Comparison of ENCODE assay signal across 10 cellular contexts in genomic region chr15:90553248-90553745, GRCh38. TPM values are rescaled to one million over a fixed set of nuclear protein-coding genes. Genes with fewer than 3 reads are reported as not detected.
DNase-seq lines count a peak whose midpoint lies in the region; ATAC-seq and TF ChIP-seq lines count a peak whose summit lies in the region.
"Had no signal": no experiment of that assay in that cellular context is flagged by ENCODE, and none has a peak within 500 bp of the region (broad histone marks: within the 10 kb centered on the region; RNA-seq: fewer than 3 reads in every experiment).

No MANE protein-coding gene starts in this region.

- peak overlapping the region; percentile 54 for H3K4me2 ChIP-seq in SK-N-SH

- TF ChIP-seq CTCF in SK-N-SH (IDR thresholded peaks at IDR 0.05), result no peak
- no peak for TF ChIP-seq CTCF in gastroesophageal sphincter (IDR thresholded peaks at IDR 0.05)
- TF ChIP-seq CTCF in gastrocnemius medialis (IDR thresholded peaks at IDR 0.05 in 4 of 5, conservative IDR thresholded peaks at IDR 0.05 in 1 of 5), result no peak

- peaks cover 48% of the 10 kb centered on the region for H3F3A ChIP-seq in SK-N-SH (replicated peaks; ENCODE audit: insufficient read depth)

- intact Hi-C loops in gastrocnemius medialis (cut with DNase I; ENCODE audit: low total_unique reads), result loop anchor here (5.0 kb wide), 1 partner anchor 64 kb away; no protein-coding TSS in a partner anchor
- intact Hi-C loops in posterior vena cava (cut with DNase I), result no loop called here

- WGBS in SK-N-SH (ENCODE audit: low lambda C conversion rate), result 29% methylated on average over 7 of the region's 7 CpGs
- WGBS in gastroesophageal sphincter (ENCODE audit: low coverage in 1 of 2), 2 donors, result 11 to 20% methylated on average over 7 of the region's 7 CpGs

- H2AFZ ChIP-seq in SK-N-SH (ENCODE audit: low read depth), result no peak overlapping the region

- H3K27me3 ChIP-seq in SK-N-SH (ENCODE audit: insufficient read depth) (no peaks in the 10 kb centered on the region), gastroesophageal sphincter (no peaks in the 10 kb centered on the region), gastrocnemius medialis (no peaks in the 10 kb centered on the region)

- H3K9me3 ChIP-seq in SK-N-SH, result no peaks in the 10 kb centered on the region
- no peaks in the 10 kb centered on the region for H3K9me3 ChIP-seq in gastroesophageal sphincter
- H3K9me3 ChIP-seq in gastrocnemius medialis, result no peaks in the 10 kb centered on the region

- no peaks in the 10 kb centered on the region for H3K9me2 ChIP-seq in SK-N-SH

- no peaks in the 10 kb centered on the region for H4K20me1 ChIP-seq in SK-N-SH (ENCODE audit: insufficient read depth)

- ATAC-seq in gastroesophageal sphincter (peak; percentile 77), gastrocnemius medialis (peak; percentile 66 to 77), GM18867 (IDR thresholded peaks at IDR 0.05; ENCODE audit: unreplicated experiment) (no peak)

- H3K79me2 ChIP-seq in SK-N-SH (ENCODE audit: insufficient read depth), result peaks cover 60% of the 10 kb centered on the region

- peak overlapping the region; percentile 69 for H3K9ac ChIP-seq in SK-N-SH

- in situ Hi-C loops in gastrocnemius medialis (cut with MboI; ENCODE audit: low sequenced_read_pairs in 4 of 4), result no loop called here

- no peak for TF ChIP-seq EP300 in SK-N-SH (IDR thresholded peaks at IDR 0.05; ENCODE audit: borderline replicate concordance in 1 of 2, low read depth in 1 of 2, low read length in 1 of 2)
- no peak for TF ChIP-seq EP300 in gastroesophageal sphincter (IDR thresholded peaks at IDR 0.05)

- H3K27ac ChIP-seq in SK-N-SH (ENCODE audit: low read depth in 2 of 2, low read length in 1 of 2) (peak overlapping the region; percentile 79 to 98; a peak in 3 of 4 replicates), gastroesophageal sphincter (peak overlapping the region; percentile 68 to 81 (median 72)), gastrocnemius medialis (peak overlapping the region; percentile 64 to 78 (median 70))
- H3K27ac ChIP-seq: epithelial cell of prostate had no signal

- DNase-seq in AG20443 (ENCODE audit: low spot score) (peak; percentile 68), SK-N-SH (no peak), gastrocnemius medialis (no peak), kidney tubule cell (ENCODE audit: low spot score) (no peak), posterior vena cava (ENCODE audit: low spot score) (no peak)
- no peak for DNase-seq in activated CD4-positive, alpha-beta T cell treated with anti-CD3 and anti-CD28 coated beads, Interleukin-2, amount 50 U/mL, for 4 hours
- DNase-seq: naive B cell had no signal

- H3K4me3 ChIP-seq in SK-N-SH (ENCODE audit: low read depth in 2 of 2, low read length in 1 of 2), result peak overlapping the region in 1 of 2 experiments; percentile 18; a peak in 1 of 4 replicates
- no peak overlapping the region for H3K4me3 ChIP-seq in gastroesophageal sphincter
- H3K4me3 ChIP-seq in gastrocnemius medialis, result peak overlapping the region in 2 of 4 donors; percentile 10 to 11

- no peak for TF ChIP-seq POLR2A in gastroesophageal sphincter (IDR thresholded peaks at IDR 0.05)
- peak in 1 of 2 donors; percentile 31 for TF ChIP-seq POLR2A in gastrocnemius medialis (IDR thresholded peaks at IDR 0.05)

- TF ChIP-seq RAD21 in SK-N-SH (IDR thresholded peaks at IDR 0.05; ENCODE audit: low read length), result no peak

- peaks cover 0 to 2% of the 10 kb centered on the region in 2 experiments for H3K36me3 ChIP-seq in SK-N-SH (replicated peaks in 1 of 2; ENCODE audit: control insufficient read depth in 1 of 2, insufficient read depth in 2 of 2, low read length in 1 of 2)
- H3K36me3 ChIP-seq in gastroesophageal sphincter, result peaks cover 0 to 17% of the 10 kb centered on the region in 2 donors
- no peaks in the 10 kb centered on the region for H3K36me3 ChIP-seq in gastrocnemius medialis

- H3K4me1 ChIP-seq in SK-N-SH (ENCODE audit: control insufficient read depth in 1 of 2, insufficient read depth in 2 of 2, low read depth in 1 of 2, low read length in 1 of 2), result peaks cover 38 to 45% of the 10 kb centered on the region in 2 experiments
- H3K4me1 ChIP-seq in gastroesophageal sphincter, result peaks cover 20 to 69% (median 28%) of the 10 kb centered on the region in 3 donors
- peaks cover 40 to 57% of the 10 kb centered on the region in 2 donors for H3K4me1 ChIP-seq in gastrocnemius medialis

- CTCF ChIA-PET in SK-N-SH (lab: Yijun Ruan, JAX), result no interaction called here

- POLR2A ChIA-PET in SK-N-SH (lab: Yijun Ruan, JAX), result no interaction called here

TF ChIP-seq in SK-N-SH, 30 proteins besides CTCF, POLR2A, EP300 and RAD21:
- TF ChIP-seq USF1 (IDR thresholded peaks at IDR 0.05; ENCODE audit: borderline replicate concordance, low read depth), result peak; percentile 54; the same call in 1 of the 2 replicates
- TF ChIP-seq NRF1 (IDR thresholded peaks at IDR 0.05; ENCODE audit: low read depth, low read length), result no peak
- no peak for TF ChIP-seq SMC3 (IDR thresholded peaks at IDR 0.05; ENCODE audit: low read depth, low read length)
- peak; percentile 71 for TF ChIP-seq TCF12 (IDR thresholded peaks at IDR 0.05)
- peak; percentile 33; the same call in 1 of the 2 replicates for TF ChIP-seq NFIC (IDR thresholded peaks at IDR 0.05; ENCODE audit: borderline replicate concordance)
- peak; percentile 53; the same call in 1 of the 2 replicates for TF ChIP-seq MXI1 (IDR thresholded peaks at IDR 0.05; ENCODE audit: low read depth, low read length)
- TF ChIP-seq, protein P1, sequence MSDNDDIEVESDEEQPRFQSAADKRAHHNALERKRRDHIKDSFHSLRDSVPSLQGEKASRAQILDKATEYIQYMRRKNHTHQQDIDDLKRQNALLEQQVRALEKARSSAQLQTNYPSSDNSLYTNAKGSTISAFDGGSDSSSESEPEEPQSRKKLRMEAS (IDR thresholded peaks at IDR 0.05; ENCODE audit: low read depth), result peak; percentile 87
- 0 out of 2 replicates have a peak, but pooled peaks have one; percentile 9 for TF ChIP-seq TEAD4 (IDR thresholded peaks at IDR 0.05; ENCODE audit: borderline replicate concordance, insufficient read depth)
TF ChIP-seq in SK-N-SH: peak in this region for 6.

RNA-seq across cellular contexts. Expression of gene CRTC3, which starts 23.6 kb away (rescaled TPM):
- polyA plus RNA-seq in SK-N-SH (2012; rRNA removed), result 16.7 TPM in 2 replicates
- 9.5 and 12.3 TPM in 2 replicates for polyA plus RNA-seq in SK-N-SH (2012; cell fraction: cytosol; rRNA removed)
- 31.4 and 40.2 TPM in 2 replicates for polyA plus RNA-seq in SK-N-SH (2012; cell fraction: nucleus; rRNA removed)
- total RNA-seq in gastroesophageal sphincter (10 to 100 TPM; 44.5 to 68.6 (median 65.6) TPM), gastrocnemius medialis (10 to 100 TPM; 20.7 to 41.4 (median 30.5) TPM), posterior vena cava (10 to 100 TPM; 48.0 to 55.5 TPM)
